ENCODE assay signal across 1 cellular context in the genomic region with DNA sequence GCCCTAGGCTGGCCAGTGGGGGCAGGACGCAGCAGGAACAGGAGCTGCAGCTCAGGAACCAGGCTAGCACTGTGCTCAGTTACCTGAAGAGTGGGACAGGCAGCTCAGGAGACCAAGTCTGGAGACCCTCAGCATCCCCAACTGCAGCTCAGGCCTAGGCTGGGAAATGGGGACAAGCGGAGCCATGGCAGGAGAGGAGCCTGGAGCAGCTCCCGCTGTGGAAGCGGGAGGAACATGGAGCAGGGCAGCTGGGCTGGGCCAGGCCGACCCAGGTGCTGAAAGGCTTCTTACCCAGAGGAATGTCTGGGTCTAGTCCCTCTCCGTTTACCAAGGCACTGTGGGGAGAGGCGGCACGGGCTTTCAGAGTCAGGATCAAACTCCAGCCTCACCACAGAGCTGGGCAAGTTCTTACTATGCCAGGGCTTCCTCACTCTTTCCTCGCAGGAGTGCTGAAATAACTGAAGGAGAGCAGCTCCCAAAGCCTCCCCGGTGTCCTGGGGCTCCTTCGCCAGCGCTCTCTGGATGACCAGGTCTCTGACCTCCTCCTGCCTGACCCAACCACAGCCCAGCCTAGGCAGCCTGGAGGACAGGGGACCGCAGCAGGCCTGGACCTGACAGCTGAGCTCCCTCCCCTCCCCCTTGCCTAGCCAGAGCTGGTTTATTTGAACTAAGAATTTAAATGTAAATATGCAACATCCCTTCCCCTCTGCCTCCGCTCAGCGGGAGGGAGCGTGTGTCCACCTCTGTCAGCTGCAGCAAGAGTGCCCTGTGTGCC.
TF ChIP-seq lines count a peak whose summit lies in the region.

No MANE protein-coding gene starts in this region.

TF ChIP-seq in HepG2, 621 proteins besides CTCF, POLR2A, EP300 and RAD21 (continued from another document and continues in another):
- TF ChIP-seq CBX2 (IDR thresholded peaks at IDR 0.05; ENCODE audit: low read depth, low read length) (no peak), CBX2 (CRISPR knock-in tag; IDR thresholded peaks at IDR 0.05; ENCODE audit: low read depth) (0 out of 2 replicates have a peak, but pooled peaks have one; percentile 61), ZNF337 (CRISPR knock-in tag; IDR thresholded peaks at IDR 0.05; ENCODE audit: borderline replicate concordance, low read depth) (no peak), ZNF777 (CRISPR knock-in tag; IDR thresholded peaks at IDR 0.05) (no peak), ZNF234 (CRISPR knock-in tag; conservative IDR thresholded peaks at IDR 0.05) (no peak), PHF21A (CRISPR knock-in tag; IDR thresholded peaks at IDR 0.05) (peak; percentile 70; the same call in 1 of the 2 replicates), JARID2 (CRISPR knock-in tag; IDR thresholded peaks at IDR 0.05; ENCODE audit: insufficient replicate concordance) (no peak), KLF13 (CRISPR knock-in tag; IDR thresholded peaks at IDR 0.05) (no peak), SP2 (CRISPR knock-in tag; IDR thresholded peaks at IDR 0.05) (no peak), ZBTB42 (CRISPR knock-in tag; IDR thresholded peaks at IDR 0.05) (0 out of 2 replicates have a peak, but pooled peaks have one; percentile 45), MAFF (IDR thresholded peaks at IDR 0.05; ENCODE audit: low read depth, low read length) (no peak), CEBPG (CRISPR knock-in tag; IDR thresholded peaks at IDR 0.05) (peak; percentile 60), ATF7-NPFF (CRISPR knock-in tag; IDR thresholded peaks at IDR 0.05; ENCODE audit: low read depth) (0 out of 2 replicates have a peak, but pooled peaks have one; percentile 58), ZFP62 (CRISPR knock-in tag; IDR thresholded peaks at IDR 0.05) (no peak), ETV5 (CRISPR knock-in tag; IDR thresholded peaks at IDR 0.05; ENCODE audit: borderline replicate concordance) (peak; percentile 66; the same call in 1 of the 2 replicates), ZNF251 (CRISPR knock-in tag; IDR thresholded peaks at IDR 0.05) (no peak), ZNF326 (CRISPR knock-in tag; IDR thresholded peaks at IDR 0.05; ENCODE audit: borderline replicate concordance) (no peak)
- TF ChIP-seq, protein P1, sequence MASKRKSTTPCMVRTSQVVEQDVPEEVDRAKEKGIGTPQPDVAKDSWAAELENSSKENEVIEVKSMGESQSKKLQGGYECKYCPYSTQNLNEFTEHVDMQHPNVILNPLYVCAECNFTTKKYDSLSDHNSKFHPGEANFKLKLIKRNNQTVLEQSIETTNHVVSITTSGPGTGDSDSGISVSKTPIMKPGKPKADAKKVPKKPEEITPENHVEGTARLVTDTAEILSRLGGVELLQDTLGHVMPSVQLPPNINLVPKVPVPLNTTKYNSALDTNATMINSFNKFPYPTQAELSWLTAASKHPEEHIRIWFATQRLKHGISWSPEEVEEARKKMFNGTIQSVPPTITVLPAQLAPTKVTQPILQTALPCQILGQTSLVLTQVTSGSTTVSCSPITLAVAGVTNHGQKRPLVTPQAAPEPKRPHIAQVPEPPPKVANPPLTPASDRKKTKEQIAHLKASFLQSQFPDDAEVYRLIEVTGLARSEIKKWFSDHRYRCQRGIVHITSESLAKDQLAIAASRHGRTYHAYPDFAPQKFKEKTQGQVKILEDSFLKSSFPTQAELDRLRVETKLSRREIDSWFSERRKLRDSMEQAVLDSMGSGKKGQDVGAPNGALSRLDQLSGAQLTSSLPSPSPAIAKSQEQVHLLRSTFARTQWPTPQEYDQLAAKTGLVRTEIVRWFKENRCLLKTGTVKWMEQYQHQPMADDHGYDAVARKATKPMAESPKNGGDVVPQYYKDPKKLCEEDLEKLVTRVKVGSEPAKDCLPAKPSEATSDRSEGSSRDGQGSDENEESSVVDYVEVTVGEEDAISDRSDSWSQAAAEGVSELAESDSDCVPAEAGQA (IDR thresholded peaks at IDR 0.05; ENCODE audit: low read depth): no peak
- TF ChIP-seq, protein P1 (CRISPR knock-in tag; IDR thresholded peaks at IDR 0.05; ENCODE audit: borderline replicate concordance): no peak
- TF ChIP-seq, protein P2, sequence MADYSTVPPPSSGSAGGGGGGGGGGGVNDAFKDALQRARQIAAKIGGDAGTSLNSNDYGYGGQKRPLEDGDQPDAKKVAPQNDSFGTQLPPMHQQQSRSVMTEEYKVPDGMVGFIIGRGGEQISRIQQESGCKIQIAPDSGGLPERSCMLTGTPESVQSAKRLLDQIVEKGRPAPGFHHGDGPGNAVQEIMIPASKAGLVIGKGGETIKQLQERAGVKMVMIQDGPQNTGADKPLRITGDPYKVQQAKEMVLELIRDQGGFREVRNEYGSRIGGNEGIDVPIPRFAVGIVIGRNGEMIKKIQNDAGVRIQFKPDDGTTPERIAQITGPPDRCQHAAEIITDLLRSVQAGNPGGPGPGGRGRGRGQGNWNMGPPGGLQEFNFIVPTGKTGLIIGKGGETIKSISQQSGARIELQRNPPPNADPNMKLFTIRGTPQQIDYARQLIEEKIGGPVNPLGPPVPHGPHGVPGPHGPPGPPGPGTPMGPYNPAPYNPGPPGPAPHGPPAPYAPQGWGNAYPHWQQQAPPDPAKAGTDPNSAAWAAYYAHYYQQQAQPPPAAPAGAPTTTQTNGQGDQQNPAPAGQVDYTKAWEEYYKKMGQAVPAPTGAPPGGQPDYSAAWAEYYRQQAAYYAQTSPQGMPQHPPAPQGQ (CRISPR knock-in tag; IDR thresholded peaks at IDR 0.05; ENCODE audit: borderline replicate concordance): no peak
- TF ChIP-seq, protein P3, sequence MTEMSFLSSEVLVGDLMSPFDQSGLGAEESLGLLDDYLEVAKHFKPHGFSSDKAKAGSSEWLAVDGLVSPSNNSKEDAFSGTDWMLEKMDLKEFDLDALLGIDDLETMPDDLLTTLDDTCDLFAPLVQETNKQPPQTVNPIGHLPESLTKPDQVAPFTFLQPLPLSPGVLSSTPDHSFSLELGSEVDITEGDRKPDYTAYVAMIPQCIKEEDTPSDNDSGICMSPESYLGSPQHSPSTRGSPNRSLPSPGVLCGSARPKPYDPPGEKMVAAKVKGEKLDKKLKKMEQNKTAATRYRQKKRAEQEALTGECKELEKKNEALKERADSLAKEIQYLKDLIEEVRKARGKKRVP (CRISPR knock-in tag; IDR thresholded peaks at IDR 0.05): no peak; a peak in 1 of 4 replicates
- TF ChIP-seq, protein P4, sequence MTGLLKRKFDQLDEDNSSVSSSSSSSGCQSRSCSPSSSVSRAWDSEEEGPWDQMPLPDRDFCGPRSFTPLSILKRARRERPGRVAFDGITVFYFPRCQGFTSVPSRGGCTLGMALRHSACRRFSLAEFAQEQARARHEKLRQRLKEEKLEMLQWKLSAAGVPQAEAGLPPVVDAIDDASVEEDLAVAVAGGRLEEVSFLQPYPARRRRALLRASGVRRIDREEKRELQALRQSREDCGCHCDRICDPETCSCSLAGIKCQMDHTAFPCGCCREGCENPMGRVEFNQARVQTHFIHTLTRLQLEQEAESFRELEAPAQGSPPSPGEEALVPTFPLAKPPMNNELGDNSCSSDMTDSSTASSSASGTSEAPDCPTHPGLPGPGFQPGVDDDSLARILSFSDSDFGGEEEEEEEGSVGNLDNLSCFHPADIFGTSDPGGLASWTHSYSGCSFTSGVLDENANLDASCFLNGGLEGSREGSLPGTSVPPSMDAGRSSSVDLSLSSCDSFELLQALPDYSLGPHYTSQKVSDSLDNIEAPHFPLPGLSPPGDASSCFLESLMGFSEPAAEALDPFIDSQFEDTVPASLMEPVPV (CRISPR knock-in tag; IDR thresholded peaks at IDR 0.05): peak; percentile 34; the same call in 1 of the 2 replicates
- TF ChIP-seq, protein P5, sequence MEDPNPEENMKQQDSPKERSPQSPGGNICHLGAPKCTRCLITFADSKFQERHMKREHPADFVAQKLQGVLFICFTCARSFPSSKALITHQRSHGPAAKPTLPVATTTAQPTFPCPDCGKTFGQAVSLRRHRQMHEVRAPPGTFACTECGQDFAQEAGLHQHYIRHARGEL (CRISPR knock-in tag; IDR thresholded peaks at IDR 0.05): no peak
- TF ChIP-seq, protein P6, sequence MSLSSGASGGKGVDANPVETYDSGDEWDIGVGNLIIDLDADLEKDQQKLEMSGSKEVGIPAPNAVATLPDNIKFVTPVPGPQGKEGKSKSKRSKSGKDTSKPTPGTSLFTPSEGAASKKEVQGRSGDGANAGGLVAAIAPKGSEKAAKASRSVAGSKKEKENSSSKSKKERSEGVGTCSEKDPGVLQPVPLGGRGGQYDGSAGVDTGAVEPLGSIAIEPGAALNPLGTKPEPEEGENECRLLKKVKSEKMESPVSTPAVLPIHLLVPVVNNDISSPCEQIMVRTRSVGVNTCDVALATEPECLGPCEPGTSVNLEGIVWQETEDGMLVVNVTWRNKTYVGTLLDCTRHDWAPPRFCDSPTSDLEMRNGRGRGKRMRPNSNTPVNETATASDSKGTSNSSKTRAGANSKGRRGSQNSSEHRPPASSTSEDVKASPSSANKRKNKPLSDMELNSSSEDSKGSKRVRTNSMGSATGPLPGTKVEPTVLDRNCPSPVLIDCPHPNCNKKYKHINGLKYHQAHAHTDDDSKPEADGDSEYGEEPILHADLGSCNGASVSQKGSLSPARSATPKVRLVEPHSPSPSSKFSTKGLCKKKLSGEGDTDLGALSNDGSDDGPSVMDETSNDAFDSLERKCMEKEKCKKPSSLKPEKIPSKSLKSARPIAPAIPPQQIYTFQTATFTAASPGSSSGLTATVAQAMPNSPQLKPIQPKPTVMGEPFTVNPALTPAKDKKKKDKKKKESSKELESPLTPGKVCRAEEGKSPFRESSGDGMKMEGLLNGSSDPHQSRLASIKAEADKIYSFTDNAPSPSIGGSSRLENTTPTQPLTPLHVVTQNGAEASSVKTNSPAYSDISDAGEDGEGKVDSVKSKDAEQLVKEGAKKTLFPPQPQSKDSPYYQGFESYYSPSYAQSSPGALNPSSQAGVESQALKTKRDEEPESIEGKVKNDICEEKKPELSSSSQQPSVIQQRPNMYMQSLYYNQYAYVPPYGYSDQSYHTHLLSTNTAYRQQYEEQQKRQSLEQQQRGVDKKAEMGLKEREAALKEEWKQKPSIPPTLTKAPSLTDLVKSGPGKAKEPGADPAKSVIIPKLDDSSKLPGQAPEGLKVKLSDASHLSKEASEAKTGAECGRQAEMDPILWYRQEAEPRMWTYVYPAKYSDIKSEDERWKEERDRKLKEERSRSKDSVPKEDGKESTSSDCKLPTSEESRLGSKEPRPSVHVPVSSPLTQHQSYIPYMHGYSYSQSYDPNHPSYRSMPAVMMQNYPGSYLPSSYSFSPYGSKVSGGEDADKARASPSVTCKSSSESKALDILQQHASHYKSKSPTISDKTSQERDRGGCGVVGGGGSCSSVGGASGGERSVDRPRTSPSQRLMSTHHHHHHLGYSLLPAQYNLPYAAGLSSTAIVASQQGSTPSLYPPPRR (CRISPR knock-in tag; IDR thresholded peaks at IDR 0.05; ENCODE audit: borderline replicate concordance): peak; percentile 87
- TF ChIP-seq, protein P7, sequence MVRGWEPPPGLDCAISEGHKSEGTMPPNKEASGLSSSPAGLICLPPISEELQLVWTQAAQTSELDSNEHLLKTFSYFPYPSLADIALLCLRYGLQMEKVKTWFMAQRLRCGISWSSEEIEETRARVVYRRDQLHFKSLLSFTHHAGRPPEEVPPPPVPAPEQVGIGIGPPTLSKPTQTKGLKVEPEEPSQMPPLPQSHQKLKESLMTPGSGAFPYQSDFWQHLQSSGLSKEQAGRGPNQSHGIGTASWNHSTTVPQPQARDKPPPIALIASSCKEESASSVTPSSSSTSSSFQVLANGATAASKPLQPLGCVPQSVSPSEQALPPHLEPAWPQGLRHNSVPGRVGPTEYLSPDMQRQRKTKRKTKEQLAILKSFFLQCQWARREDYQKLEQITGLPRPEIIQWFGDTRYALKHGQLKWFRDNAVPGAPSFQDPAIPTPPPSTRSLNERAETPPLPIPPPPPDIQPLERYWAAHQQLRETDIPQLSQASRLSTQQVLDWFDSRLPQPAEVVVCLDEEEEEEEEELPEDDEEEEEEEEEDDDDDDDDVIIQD (CRISPR knock-in tag; IDR thresholded peaks at IDR 0.05; ENCODE audit: low read depth): no peak
- TF ChIP-seq, protein P8, sequence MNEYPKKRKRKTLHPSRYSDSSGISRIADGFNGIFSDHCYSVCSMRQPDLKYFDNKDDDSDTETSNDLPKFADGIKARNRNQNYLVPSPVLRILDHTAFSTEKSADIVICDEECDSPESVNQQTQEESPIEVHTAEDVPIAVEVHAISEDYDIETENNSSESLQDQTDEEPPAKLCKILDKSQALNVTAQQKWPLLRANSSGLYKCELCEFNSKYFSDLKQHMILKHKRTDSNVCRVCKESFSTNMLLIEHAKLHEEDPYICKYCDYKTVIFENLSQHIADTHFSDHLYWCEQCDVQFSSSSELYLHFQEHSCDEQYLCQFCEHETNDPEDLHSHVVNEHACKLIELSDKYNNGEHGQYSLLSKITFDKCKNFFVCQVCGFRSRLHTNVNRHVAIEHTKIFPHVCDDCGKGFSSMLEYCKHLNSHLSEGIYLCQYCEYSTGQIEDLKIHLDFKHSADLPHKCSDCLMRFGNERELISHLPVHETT (CRISPR knock-in tag; conservative IDR thresholded peaks at IDR 0.05): 0 out of 2 replicates have a peak, but pooled peaks have one; percentile 16
- TF ChIP-seq, protein P9, sequence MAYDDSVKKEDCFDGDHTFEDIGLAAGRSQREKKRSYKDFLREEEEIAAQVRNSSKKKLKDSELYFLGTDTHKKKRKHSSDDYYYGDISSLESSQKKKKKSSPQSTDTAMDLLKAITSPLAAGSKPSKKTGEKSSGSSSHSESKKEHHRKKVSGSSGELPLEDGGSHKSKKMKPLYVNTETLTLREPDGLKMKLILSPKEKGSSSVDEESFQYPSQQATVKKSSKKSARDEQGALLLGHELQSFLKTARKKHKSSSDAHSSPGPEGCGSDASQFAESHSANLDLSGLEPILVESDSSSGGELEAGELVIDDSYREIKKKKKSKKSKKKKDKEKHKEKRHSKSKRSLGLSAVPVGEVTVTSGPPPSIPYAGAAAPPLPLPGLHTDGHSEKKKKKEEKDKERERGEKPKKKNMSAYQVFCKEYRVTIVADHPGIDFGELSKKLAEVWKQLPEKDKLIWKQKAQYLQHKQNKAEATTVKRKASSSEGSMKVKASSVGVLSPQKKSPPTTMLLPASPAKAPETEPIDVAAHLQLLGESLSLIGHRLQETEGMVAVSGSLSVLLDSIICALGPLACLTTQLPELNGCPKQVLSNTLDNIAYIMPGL (CRISPR knock-in tag; IDR thresholded peaks at IDR 0.05; ENCODE audit: borderline replicate concordance in 1 of 2, low read depth in 1 of 2): peak in 1 of 2 experiments; percentile 52; a peak in 1 of 4 replicates
